1 cellular context compared by ENCODE assay signal in the genomic region with DNA sequence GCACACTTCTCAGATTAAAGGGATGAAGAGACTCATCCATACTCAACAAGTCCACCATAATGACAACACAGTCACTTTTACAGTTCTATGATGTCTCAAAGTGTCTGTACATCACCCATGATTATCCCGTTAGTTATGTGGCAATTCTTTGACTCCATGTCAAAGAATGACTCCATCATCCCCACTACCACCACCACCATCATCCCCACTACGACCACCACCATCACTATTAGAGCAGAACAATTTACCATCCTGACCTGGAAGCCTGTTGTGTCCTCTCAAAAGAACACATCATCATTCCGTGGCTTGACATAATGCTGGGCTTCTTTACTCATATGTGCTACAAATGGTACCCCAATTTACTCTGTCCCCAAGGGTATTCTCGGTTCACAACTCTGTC.
TF ChIP-seq lines count a peak whose summit lies in the region.

No MANE protein-coding gene starts in this region.

TF ChIP-seq in A549, 52 proteins besides CTCF, POLR2A, EP300 and RAD21 (continued from another document):
- no peak for TF ChIP-seq HES2 (IDR thresholded peaks at IDR 0.05)
- TF ChIP-seq ZFP36 (IDR thresholded peaks at IDR 0.05; ENCODE audit: borderline replicate concordance, partially characterized antibody): no peak
